In the genomic region with DNA sequence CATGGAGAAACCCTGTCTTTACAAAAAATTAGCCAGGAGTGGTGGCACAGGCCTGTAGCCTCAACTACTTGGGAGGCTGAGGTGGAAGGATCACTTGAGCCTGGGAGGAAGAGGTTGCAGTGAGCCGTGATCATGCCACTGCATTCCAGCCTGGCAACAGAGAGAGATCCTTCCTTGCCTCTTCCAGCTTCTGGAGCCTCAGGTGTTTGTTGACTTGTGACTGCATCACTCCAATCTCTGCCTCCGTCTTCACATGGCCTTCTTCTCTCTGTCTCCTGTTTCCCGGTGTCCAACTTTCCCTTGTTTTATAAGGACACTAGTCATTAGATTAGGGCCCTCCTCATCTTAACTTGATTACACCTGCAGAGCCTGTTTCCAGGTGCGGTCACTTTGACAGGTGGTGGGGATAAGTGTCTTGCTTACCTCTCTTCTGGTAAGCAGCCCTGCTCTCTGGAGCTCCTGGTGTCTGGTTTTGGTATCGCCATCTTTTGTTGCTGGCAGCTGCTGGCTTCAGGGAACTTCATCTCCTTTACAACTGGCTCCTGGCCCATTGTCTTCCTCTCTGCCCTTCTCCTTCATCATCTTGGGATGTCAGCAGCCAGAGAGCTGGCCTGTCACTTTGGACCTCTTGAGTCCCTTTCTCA, we compare ENCODE assay signal across 13 cellular contexts. TPM values are rescaled to one million over a fixed set of nuclear protein-coding genes. Genes with fewer than 3 reads are reported as not detected.
DNase-seq lines count a peak whose midpoint lies in the region; ATAC-seq and TF ChIP-seq lines count a peak whose summit lies in the region.
"Had no signal": no experiment of that assay in that cellular context is flagged by ENCODE, and none has a peak within 500 bp of the region (broad histone marks: within the 10 kb centered on the region; RNA-seq: fewer than 3 reads in every experiment).

No MANE protein-coding gene starts in this region.

- no peaks in the 10 kb centered on the region for H3K4me1 Mint-ChIP-seq in HFFc6 (ENCODE audit: low read depth)

- TF ChIP-seq RAD21 in SK-N-SH (IDR thresholded peaks at IDR 0.05; ENCODE audit: low read length) = no peak

- no peak overlapping the region for H2AFZ ChIP-seq in SK-N-SH (ENCODE audit: low read depth)

- intact Hi-C loops in mucosa of descending colon (cut with DNase I, micrococcal nuclease) = no loop called here

- no peaks in the 10 kb centered on the region for H3K9me2 ChIP-seq in SK-N-SH

- H3K9me3 Mint-ChIP-seq in HFFc6 = no peaks in the 10 kb centered on the region

- H3F3A ChIP-seq in SK-N-SH (replicated peaks; ENCODE audit: insufficient read depth) = no peaks in the 10 kb centered on the region

- no peak for TF ChIP-seq EP300 in SK-N-SH (IDR thresholded peaks at IDR 0.05; ENCODE audit: borderline replicate concordance in 1 of 2, low read depth in 1 of 2, low read length in 1 of 2)

- no peak overlapping the region for H3K27ac Mint-ChIP-seq in HFFc6

- DNase-seq in NCI-H2196 (lab: John Stamatoyannopoulos, UW; ENCODE audit: unreplicated experiment) (peak; percentile 64), NCI-H2196 treated with DMSO at 0.1 percent for 48 hours (lab: John Stamatoyannopoulos, UW; ENCODE audit: unreplicated experiment) (no peak), HFFc6 (no peak), SK-N-SH (no peak), mucosa of descending colon (peak in 2 of 3 donors; percentile 22 to 29)
- no peak for DNase-seq in stimulated activated CD4-positive, alpha-beta T cell treated with anti-CD3 and anti-CD28 coated beads, Interleukin-4, amount 100 ng/mL, for 24 hours
- DNase-seq: activated T-cell treated with anti-CD3 and anti-CD28 coated beads, Interleukin-2, amount 50 U/mL, for 48 hours; head of caudate nucleus; NCI-H2171 had no signal

- POLR2A ChIA-PET in SK-N-SH (lab: Yijun Ruan, JAX) = no interaction called here

- H3K79me2 ChIP-seq in SK-N-SH (ENCODE audit: insufficient read depth) = no peaks in the 10 kb centered on the region

- H3K9ac ChIP-seq in SK-N-SH = no peak overlapping the region
- H3K9ac ChIP-seq: BLaER1 treated with 17β-estradiol and CSF1 and Interleukin-3, amounts not matched to agents 10 nM and 100 nM had no signal

- H3K4me3 ChIP-seq in SK-N-SH (ENCODE audit: low read depth in 2 of 2, low read length in 1 of 2) = no peak overlapping the region
- no peak overlapping the region for H3K4me3 ChIP-seq in mucosa of descending colon
- H3K4me3 ChIP-seq: BLaER1 treated with 17β-estradiol and CSF1 and Interleukin-3, amounts not matched to agents 10 nM and 100 nM; tibial nerve had no signal

- peak; percentile 59 for TF ChIP-seq CTCF in HFFc6 (IDR thresholded peaks at IDR 0.05)
- peak; percentile 33; the same call in 1 of the 2 replicates for TF ChIP-seq CTCF in SK-N-SH (IDR thresholded peaks at IDR 0.05)
- TF ChIP-seq CTCF in mucosa of descending colon (IDR thresholded peaks at IDR 0.05) = no peak

- no peaks in the 10 kb centered on the region for H4K20me1 ChIP-seq in SK-N-SH (ENCODE audit: insufficient read depth)
- H4K20me1 ChIP-seq: BLaER1 treated with 17β-estradiol and CSF1 and Interleukin-3, amounts not matched to agents 10 nM and 100 nM had no signal

- H3K4me1 ChIP-seq in SK-N-SH (ENCODE audit: control insufficient read depth in 1 of 2, insufficient read depth in 2 of 2, low read depth in 1 of 2, low read length in 1 of 2) = no peaks in the 10 kb centered on the region
- H3K4me1 ChIP-seq in mucosa of descending colon (ENCODE audit: low read depth) = no peaks in the 10 kb centered on the region
- H3K4me1 ChIP-seq: BLaER1 treated with 17β-estradiol and CSF1 and Interleukin-3, amounts not matched to agents 10 nM and 100 nM; tibial nerve had no signal

- H3K27me3 Mint-ChIP-seq in HFFc6 (ENCODE audit: insufficient read depth) = peaks cover 19% of the 10 kb centered on the region

- H3K27ac ChIP-seq in SK-N-SH (ENCODE audit: low read depth in 2 of 2, low read length in 1 of 2) = no peak overlapping the region
- H3K27ac ChIP-seq: BLaER1 treated with 17β-estradiol and CSF1 and Interleukin-3, amounts not matched to agents 10 nM and 100 nM; tibial nerve had no signal

- CTCF ChIA-PET in SK-N-SH (lab: Yijun Ruan, JAX) = interaction anchor here (3.7 kb wide), 1 partner anchor 9 kb away, joined by 16 read pairs; the partner anchor contains the start of gene USP2

- ATAC-seq in mucosa of descending colon (peak; percentile 56), GM21528 (IDR thresholded peaks at IDR 0.05; ENCODE audit: low FRiP score, unreplicated experiment) (no peak), HG03442 (IDR thresholded peaks at IDR 0.05; ENCODE audit: unreplicated experiment) (no peak)

- H3K9me3 ChIP-seq in SK-N-SH (no peaks in the 10 kb centered on the region), mucosa of descending colon (no peaks in the 10 kb centered on the region)
- H3K9me3 ChIP-seq: BLaER1 treated with 17β-estradiol and CSF1 and Interleukin-3, amounts not matched to agents 10 nM and 100 nM; tibial nerve had no signal

- no peak overlapping the region for H3K4me3 Mint-ChIP-seq in HFFc6

- H3K4me2 ChIP-seq in SK-N-SH = no peak overlapping the region
- H3K4me2 ChIP-seq: BLaER1 treated with 17β-estradiol and CSF1 and Interleukin-3, amounts not matched to agents 10 nM and 100 nM had no signal

- H3K36me3 ChIP-seq in SK-N-SH (replicated peaks in 1 of 2; ENCODE audit: control insufficient read depth in 1 of 2, insufficient read depth in 2 of 2, low read length in 1 of 2) (no peaks in the 10 kb centered on the region), mucosa of descending colon (ENCODE audit: low read depth) (no peaks in the 10 kb centered on the region)
- H3K36me3 ChIP-seq: BLaER1 treated with 17β-estradiol and CSF1 and Interleukin-3, amounts not matched to agents 10 nM and 100 nM; tibial nerve had no signal

- no peaks in the 10 kb centered on the region for H3K27me3 ChIP-seq in SK-N-SH (ENCODE audit: insufficient read depth)
- H3K27me3 ChIP-seq: BLaER1 treated with 17β-estradiol and CSF1 and Interleukin-3, amounts not matched to agents 10 nM and 100 nM; tibial nerve had no signal

- 98% methylated on average over 5 of the region's 5 CpGs for WGBS in SK-N-SH (ENCODE audit: low lambda C conversion rate)

- H3K36me3 Mint-ChIP-seq in HFFc6 (ENCODE audit: low read depth) = no peaks in the 10 kb centered on the region

TF ChIP-seq in SK-N-SH, 30 proteins besides CTCF, POLR2A, EP300 and RAD21 (continues in another document):
- TF ChIP-seq MEF2A (IDR thresholded peaks at IDR 0.05; ENCODE audit: borderline replicate concordance, low read depth) (no peak), GATA2 (CRISPR knock-in tag; IDR thresholded peaks at IDR 0.05) (no peak), NFIC (IDR thresholded peaks at IDR 0.05; ENCODE audit: borderline replicate concordance) (no peak)

RNA-seq across cellular contexts. Expression of gene USP2, which starts 8.2 kb away (rescaled TPM):
- total RNA-seq in HFFc6 (2021; fragmentation: NEBNext Ultra II Directional; extraction: Animal tissue kit (Norgen Biotek cat#: 25700)) = under 1 TPM; 0.32 to 0.71 (median 0.49) TPM
- 0.81 and 0.97 TPM in 2 replicates for polyA plus RNA-seq in SK-N-SH (2012; rRNA removed)
- polyA plus RNA-seq in SK-N-SH (2012; cell fraction: cytosol; rRNA removed) = 0.46 and 0.60 TPM in 2 replicates
- 1.6 TPM in 2 replicates for polyA plus RNA-seq in SK-N-SH (2012; cell fraction: nucleus; rRNA removed)
- 10 to 100 TPM; 16.9 to 84.3 (median 26.7) TPM for total RNA-seq in mucosa of descending colon

RNA-seq across cellular contexts. Expression of gene THY1, which starts 33.2 kb away (rescaled TPM):
- total RNA-seq in HFFc6 (2021; fragmentation: NEBNext Ultra II Directional; extraction: Animal tissue kit (Norgen Biotek cat#: 25700)) = 100 to 1,000 TPM; 705 to 934 (median 790) TPM
- polyA plus RNA-seq in SK-N-SH (2012; rRNA removed) = 1,091 and 1,905 TPM in 2 replicates
- polyA plus RNA-seq in SK-N-SH (2012; cell fraction: cytosol; rRNA removed) = 451 and 1,082 TPM in 2 replicates
- polyA plus RNA-seq in SK-N-SH (2012; cell fraction: nucleus; rRNA removed) = 429 and 498 TPM in 2 replicates
- 10 to 100 TPM in 2 of 3 donors, 1 to 10 TPM in 1; 2.8 to 32.5 (median 28.3) TPM for total RNA-seq in mucosa of descending colon

RNA-seq across cellular contexts. Expression of gene MFRP, which starts 43.2 kb away (rescaled TPM):
- not detected for total RNA-seq in HFFc6 (2021; fragmentation: NEBNext Ultra II Directional; extraction: Animal tissue kit (Norgen Biotek cat#: 25700))
- not detected in 2 replicates for polyA plus RNA-seq in SK-N-SH (2012; rRNA removed)
- not detected in 2 replicates for polyA plus RNA-seq in SK-N-SH (2012; cell fraction: cytosol; rRNA removed)
- polyA plus RNA-seq in SK-N-SH (2012; cell fraction: nucleus; rRNA removed) = not detected in 2 replicates
- total RNA-seq in mucosa of descending colon = not detected

RNA-seq across cellular contexts. Expression of gene C1QTNF5, which starts 49.0 kb away (rescaled TPM):
- 10 to 100 TPM in 5 of 6 experiments, 1 to 10 TPM in 1; 8.2 to 16.1 (median 15.1) TPM for total RNA-seq in HFFc6 (2021; fragmentation: NEBNext Ultra II Directional; extraction: Animal tissue kit (Norgen Biotek cat#: 25700))
- 0.71 and 0.76 TPM in 2 replicates for polyA plus RNA-seq in SK-N-SH (2012; rRNA removed)
- polyA plus RNA-seq in SK-N-SH (2012; cell fraction: cytosol; rRNA removed) = 0.53 and 0.84 TPM in 2 replicates
- 1.2 and 1.4 TPM in 2 replicates for polyA plus RNA-seq in SK-N-SH (2012; cell fraction: nucleus; rRNA removed)
- total RNA-seq in mucosa of descending colon = 10 to 100 TPM in 1 of 3 donors, 1 to 10 TPM in 2; 5.1 to 13.9 (median 9.3) TPM

RNA-seq across cellular contexts. Expression of gene RNF26, which starts 55.4 kb away (rescaled TPM):
- 10 to 100 TPM; 48.6 to 63.5 (median 52.7) TPM for total RNA-seq in HFFc6 (2021; fragmentation: NEBNext Ultra II Directional; extraction: Animal tissue kit (Norgen Biotek cat#: 25700))
- 26.6 and 31.9 TPM in 2 replicates for polyA plus RNA-seq in SK-N-SH (2012; rRNA removed)
- 14.5 and 21.8 TPM in 2 replicates for polyA plus RNA-seq in SK-N-SH (2012; cell fraction: cytosol; rRNA removed)
- 10.4 and 12.2 TPM in 2 replicates for polyA plus RNA-seq in SK-N-SH (2012; cell fraction: nucleus; rRNA removed)
- total RNA-seq in mucosa of descending colon = 10 to 100 TPM; 20.7 to 24.7 (median 23.7) TPM

Comparison
In these comparisons a context has a peak if more than half of its experiments do, and no peak if none do; other contexts are left out.
1. DNase-seq: peak in NCI-H2196 (single experiment) and mucosa of descending colon (2 of 3); none in NCI-H2196 treated with DMSO at 0.1 percent for 48 hours (single experiment), HFFc6 (single experiment), SK-N-SH (single experiment) and stimulated activated CD4-positive, alpha-beta T cell treated with anti-CD3 and anti-CD28 coated beads, Interleukin-4, amount 100 ng/mL, for 24 hours (single experiment).
2. RNA of gene USP2, which starts 8.2 kb away (total RNA-seq): 16.9 to 84.3 TPM in mucosa of descending colon; 0.32 to 0.71 TPM in HFFc6; every median in the first group is over 10 times any median in the second.
3. RNA of gene THY1, which starts 33.2 kb away (total RNA-seq): 705 to 934 TPM in HFFc6; 2.8 to 32.5 TPM in mucosa of descending colon; every median in the first group is over 10 times any median in the second.